ENCODE assay signal across 9 cellular contexts in genomic region chr5:76547891-76548524, GRCh38.
DNase-seq lines count a peak whose midpoint lies in the region; ATAC-seq and TF ChIP-seq lines count a peak whose summit lies in the region.
"Had no signal": no experiment of that assay in that cellular context is flagged by ENCODE, and none has a peak within 500 bp of the region (broad histone marks: within the 10 kb centered on the region; RNA-seq: fewer than 3 reads in every experiment).

No MANE protein-coding gene starts in this region.

- H3K27me3 Mint-ChIP-seq in activated T-cell treated with anti-CD3 and anti-CD28 coated beads, Interleukin-2, amount 50 U/mL, for 4 hours (ENCODE audit: low read depth), result no peaks in the 10 kb centered on the region
- no peaks in the 10 kb centered on the region for H3K27me3 Mint-ChIP-seq in activated naive CD8-positive, alpha-beta T cell treated with anti-CD3 and anti-CD28 coated beads, Interleukin-2, amount 10 ng/mL, durations not matched to agents 7 days and 5 days

- ATAC-seq in activated T-cell treated with anti-CD3 and anti-CD28 coated beads, Interleukin-2, amount 50 U/mL, for 4 hours, result peak; percentile 5 to 6
- ATAC-seq in HG03045 (IDR thresholded peaks at IDR 0.05; ENCODE audit: unreplicated experiment) (peak; percentile 17), thoracic aorta (ENCODE audit: insufficient number of reproducible peaks, low FRiP score, low read depth) (no peak)
- no peak for ATAC-seq in activated naive CD8-positive, alpha-beta T cell treated with anti-CD3 and anti-CD28 coated beads, Interleukin-2, amount 10 ng/mL, durations not matched to agents 7 days and 5 days (ENCODE audit: low read depth)

- H3K27ac ChIP-seq in thoracic aorta, result peak overlapping the region in 1 of 2 donors; percentile 25
- no peak overlapping the region for H3K27ac ChIP-seq in uterus

- no peak for TF ChIP-seq POLR2A in uterus (IDR thresholded peaks at IDR 0.05)

- DNase-seq in activated T-cell treated with anti-CD3 and anti-CD28 coated beads, Interleukin-2, amount 50 U/mL, for 4 hours, result no peak
- DNase-seq in activated T-cell treated with anti-CD3 and anti-CD28 coated beads, Interleukin-2, amount 50 U/mL, for 1 hour, result no peak
- DNase-seq in activated naive CD8-positive, alpha-beta T cell treated with anti-CD3 and anti-CD28 coated beads, Interleukin-2, amount 10 ng/mL, durations not matched to agents 7 days and 5 days, result no peak
- no peak for DNase-seq in thoracic aorta (ENCODE audit: low spot score)
- no peak for DNase-seq in uterus
- DNase-seq in DMS53 (lab: John Stamatoyannopoulos, UW), result no peak
- DNase-seq in stimulated activated CD4-positive, alpha-beta T cell treated with anti-CD3 and anti-CD28 coated beads, Interleukin-4, amount 100 ng/mL, for 4 hours, result no peak

- H3K27me3 ChIP-seq in thoracic aorta (replicated peaks; ENCODE audit: insufficient read depth) (no peaks in the 10 kb centered on the region), uterus (no peaks in the 10 kb centered on the region)

- H3K9me3 Mint-ChIP-seq in activated T-cell treated with anti-CD3 and anti-CD28 coated beads, Interleukin-2, amount 50 U/mL, for 4 hours, result no peaks in the 10 kb centered on the region
- no peaks in the 10 kb centered on the region for H3K9me3 Mint-ChIP-seq in activated naive CD8-positive, alpha-beta T cell treated with anti-CD3 and anti-CD28 coated beads, Interleukin-2, amount 10 ng/mL, durations not matched to agents 7 days and 5 days

- no peaks in the 10 kb centered on the region for H3K36me3 Mint-ChIP-seq in activated T-cell treated with anti-CD3 and anti-CD28 coated beads, Interleukin-2, amount 50 U/mL, for 4 hours (ENCODE audit: insufficient read depth)
- peaks cover 11% of the 10 kb centered on the region for H3K36me3 Mint-ChIP-seq in activated naive CD8-positive, alpha-beta T cell treated with anti-CD3 and anti-CD28 coated beads, Interleukin-2, amount 10 ng/mL, durations not matched to agents 7 days and 5 days

- POLR2A ChIA-PET in activated naive CD8-positive, alpha-beta T cell treated with anti-CD3 and anti-CD28 coated beads, Interleukin-2, amount 10 ng/mL, durations not matched to agents 7 days and 5 days (lab: Charles Lee), result interaction anchor here (0.9 to 2.0 kb wide), 2 partner anchors 74 to 144 kb away, joined by 3 to 31 read pairs; partner anchors contain the start of gene IQGAP2

- peak overlapping the region; percentile 75 for H3K4me3 Mint-ChIP-seq in activated T-cell treated with anti-CD3 and anti-CD28 coated beads, Interleukin-2, amount 50 U/mL, for 4 hours
- H3K4me3 Mint-ChIP-seq in activated naive CD8-positive, alpha-beta T cell treated with anti-CD3 and anti-CD28 coated beads, Interleukin-2, amount 10 ng/mL, durations not matched to agents 7 days and 5 days, result peak overlapping the region; percentile 83

- H3K9me3 ChIP-seq in thoracic aorta, result no peaks in the 10 kb centered on the region
- H3K9me3 ChIP-seq in uterus, result no peaks in the 10 kb centered on the region

- H3K36me3 ChIP-seq in thoracic aorta (no peaks in the 10 kb centered on the region), uterus (no peaks in the 10 kb centered on the region)

- H3K4me1 ChIP-seq in thoracic aorta (ENCODE audit: control insufficient read depth in 1 of 2, low read depth in 2 of 2) (no peaks in the 10 kb centered on the region), uterus (no peaks in the 10 kb centered on the region)

- H3K4me1 Mint-ChIP-seq in activated T-cell treated with anti-CD3 and anti-CD28 coated beads, Interleukin-2, amount 50 U/mL, for 4 hours (ENCODE audit: low read depth), result peaks cover 73% of the 10 kb centered on the region
- H3K4me1 Mint-ChIP-seq in activated naive CD8-positive, alpha-beta T cell treated with anti-CD3 and anti-CD28 coated beads, Interleukin-2, amount 10 ng/mL, durations not matched to agents 7 days and 5 days, result peaks cover 44% of the 10 kb centered on the region

- intact Hi-C loops in uterus (cut with DNase I; ENCODE audit: low total_unique reads), result no loop called here

- peak overlapping the region; percentile 89 for H3K27ac Mint-ChIP-seq in activated naive CD8-positive, alpha-beta T cell treated with anti-CD3 and anti-CD28 coated beads, Interleukin-2, amount 10 ng/mL, durations not matched to agents 7 days and 5 days
- H3K27ac Mint-ChIP-seq: progenitor cell of endocrine pancreas had no signal

- H3K4me3 ChIP-seq in thoracic aorta, result peak overlapping the region; percentile 6
- no peak overlapping the region for H3K4me3 ChIP-seq in uterus

- TF ChIP-seq CTCF in thoracic aorta (IDR thresholded peaks at IDR 0.05) (no peak), uterus (IDR thresholded peaks at IDR 0.05) (no peak)

Comparison
In these comparisons a context has a peak if more than half of its experiments do, and no peak if none do; other contexts are left out.
1. ATAC-seq: peak in activated T-cell treated with anti-CD3 and anti-CD28 coated beads, Interleukin-2, amount 50 U/mL, for 4 hours (2 of 2) and HG03045 (single experiment); none in activated naive CD8-positive, alpha-beta T cell treated with anti-CD3 and anti-CD28 coated beads, Interleukin-2, amount 10 ng/mL, durations not matched to agents 7 days and 5 days (single experiment) and thoracic aorta (single experiment).